8 cellular contexts compared by ENCODE assay signal in genomic region chr5:100535060-100536005, GRCh38. TPM values are rescaled to one million over a fixed set of nuclear protein-coding genes. Genes with fewer than 3 reads are reported as not detected.
DNase-seq lines count a peak whose midpoint lies in the region; ATAC-seq, FAIRE-seq and TF ChIP-seq lines count a peak whose summit lies in the region.

TSS of gene FAM174A (plus strand) at chr5:100535374. CDS start at chr5:100535531, 157 bp downstream.

- H3K27ac ChIP-seq in angular gyrus (ENCODE audit: low read depth, low read length) = peak within 1 kb of the TSS; percentile 44
- peak within 1 kb of the TSS; percentile 98 for H3K27ac ChIP-seq in psoas muscle

- peak; percentile 71 for FAIRE-seq in urothelium cell line (lab: Jason Lieb, UNC)

- peaks cover 18% of the 10 kb centered on the region for H3K4me1 Mint-ChIP-seq in T-helper 1 cell treated with Interleukin-12 subunit alpha and Interleukin-12 subunit beta and Interleukin-4 antibody, amounts not matched to agents 30 μg/mL and 1 μg/mL, for 36 hours (ENCODE audit: low read depth)

- H3K9me3 Mint-ChIP-seq in T-helper 1 cell treated with Interleukin-12 subunit alpha and Interleukin-12 subunit beta and Interleukin-4 antibody, amounts not matched to agents 30 μg/mL and 1 μg/mL, for 36 hours = peaks cover 17% of the 10 kb centered on the region

- intact Hi-C loops in left ventricle myocardium superior (cut with micrococcal nuclease) (no loop called here), psoas muscle (cut with DNase I) (loop anchor here in 1 of 2 donors (5.0 kb wide), 1 partner anchor 62 kb away; no protein-coding TSS in a partner anchor)

- peak; percentile 89 for DNase-seq in GM13976 (ENCODE audit: low spot score)
- peak; percentile 74 for DNase-seq in NCI-H146 treated with DMSO at 0.1 percent for 48 hours (lab: John Stamatoyannopoulos, UW; ENCODE audit: unreplicated experiment)
- DNase-seq in left ventricle myocardium superior = peak; percentile 96
- peak; percentile 96 to 98 for DNase-seq in psoas muscle
- peak; percentile 89 for DNase-seq in urothelium cell line (ENCODE audit: low spot score)

- peak within 1 kb of the TSS; percentile 92 for H3K4me3 Mint-ChIP-seq in T-helper 1 cell treated with Interleukin-12 subunit alpha and Interleukin-12 subunit beta and Interleukin-4 antibody, amounts not matched to agents 30 μg/mL and 1 μg/mL, for 36 hours

- peak within 1 kb of the TSS; percentile 90 for H3K27ac Mint-ChIP-seq in T-helper 1 cell treated with Interleukin-12 subunit alpha and Interleukin-12 subunit beta and Interleukin-4 antibody, amounts not matched to agents 30 μg/mL and 1 μg/mL, for 36 hours

- H3K36me3 Mint-ChIP-seq in T-helper 1 cell treated with Interleukin-12 subunit alpha and Interleukin-12 subunit beta and Interleukin-4 antibody, amounts not matched to agents 30 μg/mL and 1 μg/mL, for 36 hours (ENCODE audit: low read depth) = peaks cover 14% of the 10 kb centered on the region

- in situ Hi-C loops in GM13976 (cut with MboI; ENCODE audit: low sequenced_read_pairs, unreplicated experiment) = no loop called here

- no peaks in the 10 kb centered on the region for H3K27me3 ChIP-seq in psoas muscle (ENCODE audit: insufficient read depth in 3 of 3, low read length in 2 of 3)

- ATAC-seq in HG02870 (IDR thresholded peaks at IDR 0.05; ENCODE audit: unreplicated experiment) (peak; percentile 97), left ventricle myocardium superior (peak; percentile 99), psoas muscle (peak; percentile 99)

- peaks cover 9% of the 10 kb centered on the region for H3K9me3 ChIP-seq in psoas muscle

- no peaks in the 10 kb centered on the region for H3K36me3 ChIP-seq in psoas muscle (ENCODE audit: insufficient read depth in 1 of 2, low read depth in 1 of 2)

- TF ChIP-seq CTCF in GM13976 (IDR thresholded peaks at IDR 0.05; ENCODE audit: borderline replicate concordance, control extremely low read depth, extremely low read depth, insufficient read depth, missing control alignments) (no peak), psoas muscle (IDR thresholded peaks at IDR 0.05) (no peak)

- peaks cover 18% of the 10 kb centered on the region for H3K27me3 Mint-ChIP-seq in T-helper 1 cell treated with Interleukin-12 subunit alpha and Interleukin-12 subunit beta and Interleukin-4 antibody, amounts not matched to agents 30 μg/mL and 1 μg/mL, for 36 hours (ENCODE audit: low read depth)

- 0 to 1% (median 0%) methylated on average over 62 of the region's 62 CpGs for WGBS in psoas muscle, 3 donors

- peak within 1 kb of the TSS; percentile 92 for H3K4me3 ChIP-seq in psoas muscle

- peaks cover 24% of the 10 kb centered on the region for H3K4me1 ChIP-seq in psoas muscle

RNA-seq across cellular contexts. Expression of gene FAM174A, which starts in this region (rescaled TPM):
- total RNA-seq in left ventricle myocardium superior (15.0 TPM), psoas muscle (10 to 100 TPM; 30.6 to 39.1 (median 35.0) TPM)
- 10 to 100 TPM; 37.5 to 55.1 (median 46.6) TPM for polyA plus RNA-seq in psoas muscle

Comparison
In these comparisons a context has a peak if more than half of its experiments do, and no peak if none do; other contexts are left out.
1. Peak in every context shown above with its lines: DNase-seq, ATAC-seq, H3K4me3 ChIP-seq and H3K27ac ChIP-seq.